1 cellular context compared by ENCODE assay signal in the genomic region with DNA sequence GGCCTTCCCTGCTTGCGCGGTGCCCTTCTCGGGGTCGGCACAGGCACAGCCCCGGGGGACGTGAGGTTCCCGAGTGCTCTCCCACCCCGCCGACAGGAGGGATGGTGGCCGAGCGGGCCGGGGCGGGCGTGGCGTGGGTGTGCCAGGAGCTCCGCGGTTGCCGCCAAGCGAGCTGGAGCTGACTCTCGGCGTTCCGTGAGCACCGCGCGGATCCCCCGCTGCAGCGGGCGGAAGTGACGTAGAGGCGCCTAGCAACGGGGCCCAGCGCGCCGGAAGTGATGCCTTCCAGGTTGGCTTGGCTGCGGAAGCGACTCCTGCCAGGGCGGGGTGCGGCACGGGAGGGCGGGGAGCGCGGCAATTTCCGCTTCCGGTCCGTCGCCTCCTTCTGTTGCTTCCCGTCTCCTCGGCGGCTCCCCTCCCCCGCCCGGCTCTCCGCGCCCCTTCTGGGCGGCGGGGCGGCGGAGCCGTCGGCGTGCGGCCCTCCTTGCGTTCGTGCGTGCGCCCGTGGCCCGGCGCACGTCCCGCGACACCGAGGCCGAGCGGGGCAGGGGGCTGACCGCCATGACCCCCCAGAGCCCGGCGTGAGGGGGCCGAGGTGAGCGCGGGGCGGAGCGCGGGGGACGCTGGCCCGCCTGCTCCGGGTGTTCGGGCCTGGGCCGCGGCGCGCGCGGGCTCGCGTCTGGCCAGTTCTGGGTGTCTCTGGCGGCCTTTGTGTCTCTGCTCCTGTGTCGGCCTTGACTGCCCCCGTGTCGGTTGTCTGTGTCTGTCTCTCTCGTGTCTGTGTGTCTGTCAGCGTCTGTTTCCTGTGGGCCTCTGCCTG.
TF ChIP-seq lines count a peak whose summit lies in the region.

A gene (plus strand): TSS at position 386 of the 820 bp plus-strand sequence. CDS start 3,402 bp downstream, outside the sequence.

TF ChIP-seq in IMR-90, 13 proteins besides CTCF, POLR2A, EP300 and RAD21 (continued from another document):
- TF ChIP-seq, protein P1, sequence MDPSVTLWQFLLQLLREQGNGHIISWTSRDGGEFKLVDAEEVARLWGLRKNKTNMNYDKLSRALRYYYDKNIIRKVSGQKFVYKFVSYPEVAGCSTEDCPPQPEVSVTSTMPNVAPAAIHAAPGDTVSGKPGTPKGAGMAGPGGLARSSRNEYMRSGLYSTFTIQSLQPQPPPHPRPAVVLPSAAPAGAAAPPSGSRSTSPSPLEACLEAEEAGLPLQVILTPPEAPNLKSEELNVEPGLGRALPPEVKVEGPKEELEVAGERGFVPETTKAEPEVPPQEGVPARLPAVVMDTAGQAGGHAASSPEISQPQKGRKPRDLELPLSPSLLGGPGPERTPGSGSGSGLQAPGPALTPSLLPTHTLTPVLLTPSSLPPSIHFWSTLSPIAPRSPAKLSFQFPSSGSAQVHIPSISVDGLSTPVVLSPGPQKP (IDR thresholded peaks at IDR 0.05; ENCODE audit: borderline replicate concordance, low read depth, low read length): no peak
- TF ChIP-seq NFE2L2 (IDR thresholded peaks at IDR 0.05; ENCODE audit: low read depth, low read length): 0 out of 2 replicates have a peak, but pooled peaks have one; percentile 2
- no peak for TF ChIP-seq MAFK (IDR thresholded peaks at IDR 0.05; ENCODE audit: low read depth, low read length)
- TF ChIP-seq CEBPB (IDR thresholded peaks at IDR 0.05; ENCODE audit: low read depth, low read length): no peak
- peak; percentile 70 for TF ChIP-seq MXI1 (IDR thresholded peaks at IDR 0.05; ENCODE audit: borderline replicate concordance, low read depth, low read length)
- TF ChIP-seq BHLHE40 (IDR thresholded peaks at IDR 0.05; ENCODE audit: low read depth, low read length): peak; percentile 88
